21 cellular contexts compared by ENCODE assay signal in genomic region chr4:168715889-168716288, GRCh38.
DNase-seq lines count a peak whose midpoint lies in the region; ATAC-seq and TF ChIP-seq lines count a peak whose summit lies in the region.
"Had no signal": no experiment of that assay in that cellular context is flagged by ENCODE, and none has a peak within 500 bp of the region (broad histone marks: within the 10 kb centered on the region; RNA-seq: fewer than 3 reads in every experiment).

No MANE protein-coding gene starts in this region.

- DNase-seq in cardiac muscle cell (ENCODE audit: low read depth in 1 of 2, low spot score in 1 of 2) (no peak), right cardiac atrium (no peak), coronary artery (ENCODE audit: low spot score) (no peak), prostate gland (ENCODE audit: low spot score) (no peak), upper lobe of right lung (no peak), HK-2 (ENCODE audit: unreplicated experiment) (no peak)
- DNase-seq: activated T-cell treated with anti-CD3 and anti-CD28 coated beads, Interleukin-2, amount 50 U/mL, for 24 hours; effector CD8-positive, alpha-beta T cell; GF-D8; hypothalamus; left colon; NCI-H1417 treated with DMSO at 0.1 percent for 48 hours; NCI-H2227 treated with DMSO at 0.1 percent for 48 hours; NK-92 treated with Interleukin-12 subunit alpha and Interleukin-12 subunit beta, amount 100 ng/mL, for 24 hours; T-cell; trophoblast cell had no signal

- H3K9me3 ChIP-seq in cardiac muscle cell (ENCODE audit: low read depth) = no peaks in the 10 kb centered on the region
- H3K9me3 ChIP-seq in right cardiac atrium (ENCODE audit: control insufficient read depth, low read length) = no peaks in the 10 kb centered on the region
- H3K9me3 ChIP-seq in prostate gland = no peaks in the 10 kb centered on the region
- no peaks in the 10 kb centered on the region for H3K9me3 ChIP-seq in upper lobe of right lung

- TF ChIP-seq POLR2A in prostate gland (IDR thresholded peaks at IDR 0.05) = no peak

- H3K4me1 ChIP-seq in cardiac muscle cell (ENCODE audit: low read depth) (peaks cover 28% of the 10 kb centered on the region), right cardiac atrium (ENCODE audit: control insufficient read depth, insufficient read depth, low read length) (peaks cover 3% of the 10 kb centered on the region), prostate gland (replicated peaks) (no peaks in the 10 kb centered on the region), upper lobe of right lung (peaks cover 19% of the 10 kb centered on the region)

- ATAC-seq in right cardiac atrium (no peak), upper lobe of right lung (no peak), HG03025 (IDR thresholded peaks at IDR 0.05; ENCODE audit: low FRiP score, unreplicated experiment) (no peak), HG02798 (IDR thresholded peaks at IDR 0.05; ENCODE audit: poor library complexity, unreplicated experiment) (no peak)
- ATAC-seq: activated naive CD4-positive, alpha-beta T cell treated with anti-CD3 and anti-CD28 coated beads, Interleukin-2, amount 50 U/mL, for 72 hours; HCT116; left colon; T-cell had no signal

- no peaks in the 10 kb centered on the region for H3K27me3 ChIP-seq in cardiac muscle cell
- H3K27me3 ChIP-seq in right cardiac atrium (ENCODE audit: control insufficient read depth, insufficient read depth) = no peaks in the 10 kb centered on the region
- H3K27me3 ChIP-seq in prostate gland (replicated peaks; ENCODE audit: insufficient read depth) = no peaks in the 10 kb centered on the region
- H3K27me3 ChIP-seq in upper lobe of right lung = no peaks in the 10 kb centered on the region

- H3K4me3 ChIP-seq in cardiac muscle cell (no peak overlapping the region), right cardiac atrium (ENCODE audit: low read length) (no peak overlapping the region), coronary artery (no peak overlapping the region), prostate gland (no peak overlapping the region), upper lobe of right lung (no peak overlapping the region)

- H3K36me3 ChIP-seq in cardiac muscle cell (peaks cover 24% of the 10 kb centered on the region), prostate gland (no peaks in the 10 kb centered on the region), upper lobe of right lung (no peaks in the 10 kb centered on the region)

- WGBS in right cardiac atrium = 77% methylated on average over 7 of the region's 7 CpGs
- WGBS in prostate gland = 88% methylated on average over 7 of the region's 7 CpGs

- TF ChIP-seq CTCF in cardiac muscle cell (IDR thresholded peaks at IDR 0.05; ENCODE audit: low read depth, low read length) (no peak), coronary artery (IDR thresholded peaks at IDR 0.05) (no peak), prostate gland (IDR thresholded peaks at IDR 0.05) (no peak), upper lobe of right lung (IDR thresholded peaks at IDR 0.05) (no peak)

- H3K27ac ChIP-seq in cardiac muscle cell (peak overlapping the region; percentile 49), right cardiac atrium (ENCODE audit: low read length) (no peak overlapping the region), coronary artery (peak overlapping the region; percentile 83 to 88), prostate gland (peak overlapping the region; percentile 54 to 71), upper lobe of right lung (peak overlapping the region; percentile 43)
- H3K27ac ChIP-seq: RWPE1 had no signal

- intact Hi-C loops in right cardiac atrium (cut with DNase I) (loop anchor here in 3 of 4 donors (5.0 to 10.0 kb wide), 2 partner anchors 119 to 121 kb away; no protein-coding TSS in a partner anchor), prostate gland (cut with DNase I) (loop anchor here (2.0 kb wide), 1 partner anchor 101 kb away; no protein-coding TSS in a partner anchor), upper lobe of right lung (cut with DNase I) (loop anchor here (10.0 kb wide), 2 partner anchors 119 to 189 kb away; no protein-coding TSS in a partner anchor)
